In the genomic region with DNA sequence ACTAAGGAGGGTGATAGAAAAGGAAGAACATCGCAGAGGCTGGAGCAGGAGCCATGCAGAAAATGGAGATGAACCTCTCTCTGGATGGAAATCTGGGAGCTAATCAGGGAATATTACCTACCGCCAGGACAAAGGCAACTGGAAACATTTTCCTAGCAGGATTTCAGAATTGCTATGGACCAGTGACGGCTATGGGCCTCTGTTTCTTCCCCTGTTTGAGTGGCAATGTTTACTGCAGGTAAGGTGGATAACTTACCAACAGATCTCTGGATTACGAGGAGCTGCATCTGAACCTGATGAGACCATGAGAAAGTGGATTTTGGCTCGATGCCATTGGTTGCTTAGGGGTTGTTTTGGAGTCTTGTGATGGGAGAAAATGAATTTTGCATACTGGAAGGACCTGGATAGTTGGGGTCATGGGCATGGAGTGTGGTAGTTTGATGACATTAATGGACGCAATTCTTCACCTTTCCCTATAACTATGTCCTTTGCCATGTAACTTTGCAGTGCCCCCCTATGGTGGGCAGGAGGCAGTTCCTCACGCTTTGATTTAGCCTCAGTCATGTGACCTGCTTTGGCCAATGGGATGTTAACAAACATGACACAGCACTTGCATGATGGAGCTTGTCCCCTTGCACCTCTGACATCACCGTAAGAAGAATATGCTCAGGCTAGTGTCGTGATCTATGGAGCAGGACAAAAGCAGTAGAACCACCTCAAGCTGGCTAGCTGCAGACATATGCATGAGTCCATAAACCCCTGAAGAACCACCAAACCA, we compare ENCODE assay signal across 11 cellular contexts.
"Had no signal": no experiment of that assay in that cellular context is flagged by ENCODE, and none has a peak within 500 bp of the region (broad histone marks: within the 10 kb centered on the region; RNA-seq: fewer than 3 reads in every experiment).

No MANE protein-coding gene starts in this region.

- H3K27me3 ChIP-seq: adrenal gland, hepatocyte, tibial artery, vagina had no signal

- H3K36me3 ChIP-seq: adrenal gland, tibial artery, vagina had no signal

- H3K27ac ChIP-seq: adrenal gland, coronary artery, epithelial cell of prostate, hepatocyte, parathyroid adenoma, tibial artery, vagina had no signal

- H3K9me3 ChIP-seq: adrenal gland, tibial artery, vagina had no signal

- DNase-seq: activated CD4-positive, alpha-beta T cell treated with anti-CD3 and anti-CD28 coated beads for 36 hours; activated naive CD4-positive, alpha-beta T cell treated with anti-CD3 and anti-CD28 coated beads, Interleukin-2, amount 10 ng/mL, durations not matched to agents 7 days and 5 days; central memory CD4-positive, alpha-beta T cell; effector CD4-positive, alpha-beta T cell; tibial artery had no signal

- H3K4me3 ChIP-seq: adrenal gland, coronary artery, hepatocyte, tibial artery, vagina had no signal

- H3K4me1 ChIP-seq: tibial artery had no signal

- ATAC-seq: activated CD4-positive, alpha-beta T cell treated with anti-CD3 and anti-CD28 coated beads for 36 hours had no signal
